Comparison of ENCODE assay signal across 8 cellular contexts in the genomic region with DNA sequence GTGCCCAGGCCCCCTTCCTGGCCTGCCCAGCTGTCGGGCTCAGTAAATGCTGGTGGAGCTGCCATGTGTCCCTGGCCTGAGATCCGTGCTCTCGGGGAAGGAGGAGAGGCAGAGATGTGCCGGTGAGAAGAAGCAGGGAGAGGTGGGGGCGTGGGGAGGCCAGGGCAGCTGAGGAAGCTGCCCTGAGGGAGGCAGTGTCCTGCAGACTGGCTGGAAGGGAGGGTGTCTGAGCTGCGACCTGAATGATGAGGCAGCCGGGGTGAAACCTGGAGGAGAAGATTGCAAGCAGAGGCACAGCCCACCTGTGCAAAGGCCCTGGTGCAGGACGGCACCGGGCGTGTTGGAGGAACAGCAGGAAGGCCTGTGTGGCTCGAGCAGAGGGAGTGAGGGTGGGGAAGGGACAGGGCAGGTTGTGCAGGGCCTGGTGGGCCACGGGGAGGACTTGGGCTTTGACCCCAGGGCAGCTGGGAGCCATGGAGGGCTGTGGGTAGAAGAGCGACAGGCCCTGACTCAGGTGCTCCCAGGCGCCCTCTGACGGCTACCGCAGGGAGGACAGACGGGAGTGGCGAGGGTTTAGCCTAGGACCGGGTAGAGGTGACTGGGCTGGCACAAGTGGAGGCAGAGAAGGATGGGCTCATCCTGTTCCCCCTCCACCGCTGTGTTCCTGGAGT. TPM values are rescaled to one million over a fixed set of nuclear protein-coding genes. Genes with fewer than 3 reads are reported as not detected.
DNase-seq lines count a peak whose midpoint lies in the region; ATAC-seq and TF ChIP-seq lines count a peak whose summit lies in the region.

No MANE protein-coding gene starts in this region.

- no peak overlapping the region for H3K27ac Mint-ChIP-seq in central memory CD8-positive, alpha-beta T cell (ENCODE audit: low read depth)

- DNase-seq in EH (ENCODE audit: low read depth) (peak; percentile 43), KBM-7 (peak; percentile 59), right lobe of liver (peak in 1 of 3 donors; percentile 50), DMS79 (lab: John Stamatoyannopoulos, UW) (no peak)
- DNase-seq in activated CD4-positive, CD25-positive, alpha-beta regulatory T cell (lab: John Stamatoyannopoulos, UW), result peak; percentile 38 to 66 (median 52)
- peak; percentile 51 to 59 for DNase-seq in central memory CD8-positive, alpha-beta T cell (ENCODE audit: low spot score in 2 of 2)
- DNase-seq in stimulated activated CD8-positive, alpha-beta memory T cell treated with anti-CD3 and anti-CD28 coated beads, Interleukin-4, amount 100 ng/mL, for 24 hours (ENCODE audit: low read depth), result peak; percentile 59

- no peak for TF ChIP-seq POLR2A in right lobe of liver (IDR thresholded peaks at IDR 0.05)

- WGBS in right lobe of liver (ENCODE audit: insufficient coverage, low coverage, low lambda C conversion rate, missing lambda C conversion rate), result 35% methylated on average over 16 of the region's 20 CpGs

- TF ChIP-seq CTCF in right lobe of liver (IDR thresholded peaks at IDR 0.05), result peak; percentile 32 to 57 (median 48)

- H3K4me1 Mint-ChIP-seq in central memory CD8-positive, alpha-beta T cell, result peaks cover 10% of the 10 kb centered on the region

- H3K27me3 Mint-ChIP-seq in central memory CD8-positive, alpha-beta T cell, result no peaks in the 10 kb centered on the region

- no peaks in the 10 kb centered on the region for H3K4me1 ChIP-seq in right lobe of liver

- no peaks in the 10 kb centered on the region for H3K27me3 ChIP-seq in right lobe of liver

- H3K9me3 Mint-ChIP-seq in central memory CD8-positive, alpha-beta T cell, result no peaks in the 10 kb centered on the region

- H3K36me3 ChIP-seq in right lobe of liver, result peaks cover 0 to 15% (median 3%) of the 10 kb centered on the region in 4 donors

- in situ Hi-C loops in KBM-7 (cut with MboI; ENCODE audit: low pct_unique_long_range_greater_than_20kb, low sequenced_read_pairs), result no loop called here

- H3K36me3 Mint-ChIP-seq in central memory CD8-positive, alpha-beta T cell (ENCODE audit: insufficient read depth), result no peaks in the 10 kb centered on the region

- intact Hi-C loops in right lobe of liver (cut with DNase I), result no loop called here

- H3K27ac ChIP-seq in right lobe of liver, result no peak overlapping the region

- no peak overlapping the region for H3K4me3 ChIP-seq in right lobe of liver

- no peaks in the 10 kb centered on the region for H3K9me3 ChIP-seq in right lobe of liver

- H3K4me3 Mint-ChIP-seq in central memory CD8-positive, alpha-beta T cell, result no peak overlapping the region

- ATAC-seq in central memory CD8-positive, alpha-beta T cell (replicated peaks; ENCODE audit: extremely low read depth, poor library complexity, severe bottlenecking), result peak; percentile 72
- ATAC-seq in right lobe of liver (peak; percentile 68 to 86 (median 78)), GM18502 (IDR thresholded peaks at IDR 0.05; ENCODE audit: poor library complexity, unreplicated experiment) (no peak)

RNA-seq across cellular contexts. Expression of gene CELF5, which starts 14.0 kb away (rescaled TPM):
- 1 to 10 TPM in 1 of 6 experiments, under 1 TPM in 5; 0.07 to 1.6 (median 0.34) TPM for total RNA-seq in right lobe of liver

RNA-seq across cellular contexts. Expression of gene NCLN, which starts 24.8 kb away (rescaled TPM):
- 10 to 100 TPM; 32.0 to 59.9 (median 40.4) TPM for total RNA-seq in right lobe of liver

RNA-seq across cellular contexts. Expression of gene S1PR4, which starts 31.9 kb away (rescaled TPM):
- 1 to 10 TPM in 3 of 6 experiments, under 1 TPM in 3; 0.53 to 2.2 (median 0.97) TPM for total RNA-seq in right lobe of liver
